22 cellular contexts compared by ENCODE assay signal in the genomic region with DNA sequence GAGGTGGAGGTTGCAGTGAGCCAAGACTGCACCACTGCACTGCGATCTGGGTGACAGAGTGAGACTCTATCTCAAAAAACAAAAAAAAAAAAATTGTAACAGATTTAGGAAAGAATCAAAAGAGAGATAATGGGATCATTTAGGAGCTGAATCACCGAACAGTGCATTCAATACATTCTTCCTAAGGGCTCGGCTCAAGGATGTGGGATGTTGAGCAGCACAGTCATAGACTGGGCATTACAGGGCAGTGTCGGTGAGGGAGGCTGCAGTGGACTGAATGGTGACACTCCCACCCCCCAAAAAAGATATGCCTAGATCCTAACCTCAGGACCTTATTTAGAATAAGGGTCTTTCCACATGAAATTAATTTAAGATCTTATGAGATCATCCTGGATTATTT.
DNase-seq lines count a peak whose midpoint lies in the region; ATAC-seq and TF ChIP-seq lines count a peak whose summit lies in the region.
"Had no signal": no experiment of that assay in that cellular context is flagged by ENCODE, and none has a peak within 500 bp of the region (broad histone marks: within the 10 kb centered on the region; RNA-seq: fewer than 3 reads in every experiment).

No MANE protein-coding gene starts in this region.

- H3K27ac ChIP-seq in PC-9 (peak overlapping the region; percentile 84), trophoblast cell (ENCODE audit: low read depth, low read length) (no peak overlapping the region)
- H3K27ac ChIP-seq: BLaER1 treated with 17β-estradiol and CSF1 and Interleukin-3, amounts not matched to agents 10 nM and 100 nM; body of pancreas; HL-60; skin epidermis; WERI-Rb-1 had no signal

- no peak overlapping the region for H2AK5ac ChIP-seq in trophoblast cell (ENCODE audit: low read length)

- H4K8ac ChIP-seq in trophoblast cell (ENCODE audit: low read depth, low read length) = no peak overlapping the region

- H4K91ac ChIP-seq in trophoblast cell (ENCODE audit: low read depth, low read length) = no peak overlapping the region

- intact Hi-C loops in PC-9 (cut with micrococcal nuclease; ENCODE audit: unreplicated experiment) = no loop called here

- H4K20me1 ChIP-seq in PC-9 (ENCODE audit: insufficient read depth) = no peaks in the 10 kb centered on the region
- H4K20me1 ChIP-seq: BLaER1 treated with 17β-estradiol and CSF1 and Interleukin-3, amounts not matched to agents 10 nM and 100 nM had no signal

- TF ChIP-seq CTCF in PC-9 (conservative IDR thresholded peaks at IDR 0.05) = no peak

- CTCF ChIA-PET in PC-9 (lab: Charles Lee) = no interaction called here

- no TSS peak for BruUV-seq in PC-9 (replicated peaks; lab: Mats Ljungman, UMichigan)

- H3K4me3 ChIP-seq in PC-9 (no peak overlapping the region), trophoblast cell (ENCODE audit: low read depth, low read length) (no peak overlapping the region), H7 (ENCODE audit: insufficient read depth, low read depth, low read length) (no peak overlapping the region)
- H3K4me3 ChIP-seq: BLaER1 treated with 17β-estradiol and CSF1 and Interleukin-3, amounts not matched to agents 10 nM and 100 nM; body of pancreas; skin epidermis had no signal

- H2BK5ac ChIP-seq in trophoblast cell (ENCODE audit: low read depth, low read length, poor library complexity) = no peak overlapping the region

- H3K4me2 ChIP-seq in PC-9 (peak overlapping the region; percentile 23), trophoblast cell (ENCODE audit: low read length) (no peak overlapping the region)
- H3K4me2 ChIP-seq: BLaER1 treated with 17β-estradiol and CSF1 and Interleukin-3, amounts not matched to agents 10 nM and 100 nM had no signal

- no peak overlapping the region for H3K14ac ChIP-seq in trophoblast cell (ENCODE audit: low read length)

- H4K12ac ChIP-seq in trophoblast cell (ENCODE audit: low read depth, low read length) = no peak overlapping the region

- no peak overlapping the region for H3K23ac ChIP-seq in trophoblast cell (ENCODE audit: low read length)

- no peak overlapping the region for H2BK12ac ChIP-seq in trophoblast cell (ENCODE audit: low read length)

- H3K36me3 ChIP-seq in PC-9 (ENCODE audit: low read depth) (no peaks in the 10 kb centered on the region), trophoblast cell (ENCODE audit: control insufficient read depth in 1 of 2, insufficient read depth in 2 of 2, low read length in 2 of 2) (peaks cover 2 to 12% of the 10 kb centered on the region in 2 experiments), H7 (replicated peaks; ENCODE audit: control insufficient read depth, insufficient read depth, low read length) (peaks cover 2% of the 10 kb centered on the region)
- H3K36me3 ChIP-seq: WERI-Rb-1 had no signal

- no peaks in the 10 kb centered on the region for H3K9me2 ChIP-seq in PC-9 (ENCODE audit: insufficient read depth)

- H3K18ac ChIP-seq in trophoblast cell (ENCODE audit: low read length) = no peak overlapping the region

- no peak overlapping the region for H2BK120ac ChIP-seq in trophoblast cell (ENCODE audit: insufficient read depth, low read length, poor library complexity)

- no peak overlapping the region for H3K4ac ChIP-seq in trophoblast cell (ENCODE audit: low read depth, low read length)

- H3K4me1 ChIP-seq in PC-9 (replicated peaks; ENCODE audit: insufficient read depth) = peaks cover 43% of the 10 kb centered on the region
- no peaks in the 10 kb centered on the region for H3K4me1 ChIP-seq in trophoblast cell (ENCODE audit: control insufficient read depth in 1 of 2, insufficient read depth in 2 of 2, low read length in 2 of 2)
- H3K4me1 ChIP-seq: BLaER1 treated with 17β-estradiol and CSF1 and Interleukin-3, amounts not matched to agents 10 nM and 100 nM; body of pancreas had no signal

- peaks cover 12% of the 10 kb centered on the region for H3F3A ChIP-seq in PC-9 (ENCODE audit: insufficient read depth, low read depth)

- H3K27me3 ChIP-seq in PC-9 (ENCODE audit: insufficient read depth, low read depth) (no peaks in the 10 kb centered on the region), trophoblast cell (ENCODE audit: insufficient read depth, low read length) (no peaks in the 10 kb centered on the region), H7 (ENCODE audit: control insufficient read depth, insufficient read depth, low read length) (no peaks in the 10 kb centered on the region)
- H3K27me3 ChIP-seq: BLaER1 treated with 17β-estradiol and CSF1 and Interleukin-3, amounts not matched to agents 10 nM and 100 nM; body of pancreas had no signal

- H3K79me2 ChIP-seq in PC-9 (ENCODE audit: low read depth) = no peaks in the 10 kb centered on the region
- no peaks in the 10 kb centered on the region for H3K79me2 ChIP-seq in trophoblast cell (ENCODE audit: control insufficient read depth, insufficient read depth, low read length, poor library complexity)

- H3K79me1 ChIP-seq in trophoblast cell (ENCODE audit: low read length) = no peaks in the 10 kb centered on the region

- POLR2A ChIA-PET in PC-9 (lab: Charles Lee; ENCODE audit: unreplicated experiment) = no interaction called here

- peak; percentile 76 for DNase-seq in Daoy (ENCODE audit: low read depth)
- DNase-seq in PC-9 = peak; percentile 28 to 56
- DNase-seq in fibroblast of gingiva (ENCODE audit: low read depth) = peak; percentile 13
- DNase-seq in trophoblast cell = peak; percentile 89
- DNase-seq in GOT3 (lab: John Stamatoyannopoulos, UW) = no peak
- DNase-seq in effector CD4-positive, alpha-beta T cell = no peak
- DNase-seq in H7 = no peak
- DNase-seq: activated effector memory CD4-positive, alpha-beta T cell treated with Interleukin-2 at 50 U/mL for 16 hours; body of pancreas; effector CD8-positive, alpha-beta T cell; Kasumi-1; midbrain; NCI-H187 treated with DMSO at 0.1 percent for 48 hours; NCI-H524 treated with DMSO at 0.1 percent for 48 hours; occipital lobe; OCI-M1; WERI-Rb-1 had no signal

- no peak overlapping the region for H3K9ac ChIP-seq in trophoblast cell (ENCODE audit: low read length)
- H3K9ac ChIP-seq: BLaER1 treated with 17β-estradiol and CSF1 and Interleukin-3, amounts not matched to agents 10 nM and 100 nM had no signal

- no CpG with 5 or more reads among the region's 4 CpGs for WGBS in trophoblast cell (ENCODE audit: extremely low coverage, insufficient coverage, insufficient read length)

- H2AFZ ChIP-seq in PC-9 (no peak overlapping the region), trophoblast cell (ENCODE audit: insufficient read depth, low read length, poor library complexity) (no peak overlapping the region)

- ATAC-seq in HG02623 (IDR thresholded peaks at IDR 0.05; ENCODE audit: unreplicated experiment) = no peak
- ATAC-seq: body of pancreas; stimulated activated memory B cell treated with anti-CD40 and anti-IgM and Interleukin-4, amounts not matched to agents 10 μg/mL and 1 μg/mL and 100 μg/mL, for 72 hours had no signal

- H3K9me3 ChIP-seq in PC-9 (ENCODE audit: insufficient read depth, low read depth) (no peaks in the 10 kb centered on the region), trophoblast cell (ENCODE audit: insufficient read depth, low read depth, low read length) (no peaks in the 10 kb centered on the region)
- H3K9me3 ChIP-seq: body of pancreas had no signal

Comparison
In these comparisons a context has a peak if more than half of its experiments do, and no peak if none do; other contexts are left out.
1. DNase-seq: peak in Daoy (single experiment), PC-9 (2 of 2), fibroblast of gingiva (single experiment) and trophoblast cell (2 of 2); none in GOT3 (single experiment), effector CD4-positive, alpha-beta T cell (single experiment) and H7 (single experiment).